1 cellular context compared by ENCODE assay signal in the genomic region with DNA sequence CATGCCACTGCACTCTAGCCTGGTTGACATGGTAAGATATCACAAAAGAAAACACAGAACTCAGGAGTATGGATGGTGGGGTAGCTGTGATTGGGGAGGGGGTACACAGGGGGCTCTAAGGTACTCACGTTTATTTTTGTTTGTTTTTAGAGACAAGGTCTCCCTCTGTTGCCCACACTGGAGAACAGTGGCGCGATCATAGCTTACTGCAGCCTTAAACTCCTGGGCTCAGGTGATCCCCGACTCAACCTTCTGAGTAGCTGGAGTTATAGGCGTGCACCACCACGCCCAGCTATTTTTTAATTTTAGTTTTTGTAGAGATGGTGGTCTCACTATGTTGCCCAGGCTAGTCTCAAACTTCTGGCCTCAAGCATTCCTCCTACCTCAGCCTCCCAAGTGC.
TF ChIP-seq lines count a peak whose summit lies in the region.

No MANE protein-coding gene starts in this region.

TF ChIP-seq in K562, 482 proteins besides CTCF, POLR2A, EP300 and RAD21:
- TF ChIP-seq DACH1 (IDR thresholded peaks at IDR 0.05; ENCODE audit: partially characterized antibody) (no peak), BRD4 (IDR thresholded peaks at IDR 0.05) (no peak), ETS2 (tag; IDR thresholded peaks at IDR 0.05; ENCODE audit: borderline replicate concordance, poor library complexity, severe bottlenecking) (no peak), ZBTB7A (IDR thresholded peaks at IDR 0.05; ENCODE audit: borderline replicate concordance, control insufficient read depth, low read depth, low read length) (peak; percentile 27; the same call in 1 of the 2 replicates), ZNF274 (IDR thresholded peaks at IDR 0.05; ENCODE audit: borderline replicate concordance, low read depth, low read length) (no peak), SP2 (IDR thresholded peaks at IDR 0.05; ENCODE audit: extremely low read depth, low read depth, low read length, poor library complexity, severe bottlenecking) (no peak), ZFP36 (IDR thresholded peaks at IDR 0.05; ENCODE audit: low read depth, low read length, partially characterized antibody) (no peak)
- TF ChIP-seq, protein P1, sequence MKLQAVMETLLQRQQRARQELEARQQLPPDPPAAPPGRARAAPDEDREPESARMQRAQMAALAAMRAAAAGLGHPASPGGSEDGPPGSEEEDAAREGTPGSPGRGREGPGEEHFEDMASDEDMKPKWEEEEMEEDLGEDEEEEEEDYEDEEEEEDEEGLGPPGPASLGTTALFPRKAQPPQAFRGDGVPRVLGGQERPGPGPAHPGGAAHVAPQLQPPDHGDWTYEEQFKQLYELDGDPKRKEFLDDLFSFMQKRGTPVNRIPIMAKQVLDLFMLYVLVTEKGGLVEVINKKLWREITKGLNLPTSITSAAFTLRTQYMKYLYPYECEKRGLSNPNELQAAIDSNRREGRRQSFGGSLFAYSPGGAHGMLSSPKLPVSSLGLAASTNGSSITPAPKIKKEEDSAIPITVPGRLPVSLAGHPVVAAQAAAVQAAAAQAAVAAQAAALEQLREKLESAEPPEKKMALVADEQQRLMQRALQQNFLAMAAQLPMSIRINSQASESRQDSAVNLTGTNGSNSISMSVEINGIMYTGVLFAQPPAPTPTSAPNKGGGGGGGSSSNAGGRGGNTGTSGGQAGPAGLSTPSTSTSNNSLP (IDR thresholded peaks at IDR 0.05; ENCODE audit: borderline replicate concordance, low read depth, low read length): no peak
